Comparison of ENCODE assay signal across 1 cellular context in the genomic region with DNA sequence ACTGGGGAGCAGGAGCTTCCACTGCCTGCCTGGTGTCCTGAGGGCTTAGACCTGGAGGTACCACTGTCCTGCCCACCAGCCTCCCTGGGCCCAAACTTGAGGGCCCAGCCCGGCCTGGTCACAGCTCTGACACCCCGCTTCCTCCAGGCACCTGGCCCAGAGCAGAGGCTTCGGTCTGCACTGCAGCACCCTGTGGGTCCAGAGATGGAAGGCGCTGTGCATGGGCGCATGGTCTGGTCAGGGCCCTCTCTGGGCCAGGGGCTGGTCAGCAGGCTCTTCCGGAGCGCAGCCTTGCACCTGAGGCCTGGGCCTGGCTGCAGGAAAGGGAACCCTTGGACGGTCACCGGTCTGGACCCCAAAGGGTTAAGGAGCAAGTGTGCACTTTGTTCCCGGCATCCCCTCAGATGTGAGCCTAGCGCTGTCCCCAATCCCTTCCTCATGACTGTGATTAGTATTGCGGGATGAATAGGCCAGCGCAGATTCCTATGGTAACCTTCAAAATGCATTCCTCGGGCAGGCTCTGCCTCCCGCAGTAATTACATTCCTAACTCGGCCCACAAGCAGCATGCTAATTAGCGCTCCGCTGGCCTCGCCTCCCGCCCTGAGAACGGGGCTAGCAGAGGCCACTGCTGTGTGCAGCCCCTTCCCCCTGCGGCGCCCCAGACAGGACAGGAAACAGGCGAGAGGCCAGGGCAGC.
TF ChIP-seq lines count a peak whose summit lies in the region.

No MANE protein-coding gene starts in this region.

TF ChIP-seq in HepG2, 621 proteins besides CTCF, POLR2A, EP300 and RAD21 (continues in another document):
- TF ChIP-seq ZFP36 (IDR thresholded peaks at IDR 0.05; ENCODE audit: borderline replicate concordance, low read depth, low read length, partially characterized antibody) (no peak), ZNF652 (CRISPR knock-in tag; IDR thresholded peaks at IDR 0.05; ENCODE audit: borderline replicate concordance, low read depth) (peak; percentile 81), CBX2 (IDR thresholded peaks at IDR 0.05; ENCODE audit: low read depth, low read length) (no peak), CBX2 (CRISPR knock-in tag; IDR thresholded peaks at IDR 0.05; ENCODE audit: low read depth) (no peak), ZNF674 (CRISPR knock-in tag; IDR thresholded peaks at IDR 0.05; ENCODE audit: low read depth) (no peak), SMYD3 (CRISPR knock-in tag; IDR thresholded peaks at IDR 0.05) (no peak), ZNF777 (CRISPR knock-in tag; IDR thresholded peaks at IDR 0.05) (no peak), ZFAT (CRISPR knock-in tag; conservative IDR thresholded peaks at IDR 0.05) (no peak), CBX5 (CRISPR knock-in tag; IDR thresholded peaks at IDR 0.05; ENCODE audit: borderline replicate concordance) (no peak), HNF4A (CRISPR knock-in tag; IDR thresholded peaks at IDR 0.05) (peak; percentile 32), U2AF2 (IDR thresholded peaks at IDR 0.05; ENCODE audit: low read depth, low read length) (no peak), EZH2 (conservative IDR thresholded peaks at IDR 0.05; ENCODE audit: low read depth, low read length) (no peak), LCORL (IDR thresholded peaks at IDR 0.05) (no peak), LCORL (CRISPR knock-in tag; IDR thresholded peaks at IDR 0.05) (no peak), GATAD1 (CRISPR knock-in tag; IDR thresholded peaks at IDR 0.05) (no peak), ZFY (CRISPR knock-in tag; IDR thresholded peaks at IDR 0.05) (0 out of 2 replicates have a peak, but pooled peaks have one; percentile 20)
- TF ChIP-seq, protein P1, sequence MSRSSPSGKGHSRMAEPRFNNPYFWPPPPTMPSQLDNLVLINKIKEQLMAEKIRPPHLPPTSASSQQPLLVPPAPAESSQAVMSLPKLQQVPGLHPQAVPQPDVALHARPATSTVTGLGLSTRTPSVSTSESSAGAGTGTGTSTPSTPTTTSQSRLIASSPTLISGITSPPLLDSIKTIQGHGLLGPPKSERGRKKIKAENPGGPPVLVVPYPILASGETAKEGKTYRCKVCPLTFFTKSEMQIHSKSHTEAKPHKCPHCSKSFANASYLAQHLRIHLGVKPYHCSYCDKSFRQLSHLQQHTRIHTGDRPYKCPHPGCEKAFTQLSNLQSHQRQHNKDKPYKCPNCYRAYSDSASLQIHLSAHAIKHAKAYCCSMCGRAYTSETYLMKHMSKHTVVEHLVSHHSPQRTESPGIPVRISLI (CRISPR knock-in tag; IDR thresholded peaks at IDR 0.05; ENCODE audit: borderline replicate concordance) = no peak
- TF ChIP-seq, protein P2, sequence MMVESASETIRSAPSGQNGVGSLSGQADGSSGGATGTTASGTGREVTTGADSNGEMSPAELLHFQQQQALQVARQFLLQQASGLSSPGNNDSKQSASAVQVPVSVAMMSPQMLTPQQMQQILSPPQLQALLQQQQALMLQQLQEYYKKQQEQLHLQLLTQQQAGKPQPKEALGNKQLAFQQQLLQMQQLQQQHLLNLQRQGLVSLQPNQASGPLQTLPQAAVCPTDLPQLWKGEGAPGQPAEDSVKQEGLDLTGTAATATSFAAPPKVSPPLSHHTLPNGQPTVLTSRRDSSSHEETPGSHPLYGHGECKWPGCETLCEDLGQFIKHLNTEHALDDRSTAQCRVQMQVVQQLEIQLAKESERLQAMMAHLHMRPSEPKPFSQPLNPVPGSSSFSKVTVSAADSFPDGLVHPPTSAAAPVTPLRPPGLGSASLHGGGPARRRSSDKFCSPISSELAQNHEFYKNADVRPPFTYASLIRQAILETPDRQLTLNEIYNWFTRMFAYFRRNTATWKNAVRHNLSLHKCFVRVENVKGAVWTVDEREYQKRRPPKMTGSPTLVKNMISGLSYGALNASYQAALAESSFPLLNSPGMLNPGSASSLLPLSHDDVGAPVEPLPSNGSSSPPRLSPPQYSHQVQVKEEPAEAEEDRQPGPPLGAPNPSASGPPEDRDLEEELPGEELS (CRISPR knock-in tag; IDR thresholded peaks at IDR 0.05) = no peak
- TF ChIP-seq, protein P3, sequence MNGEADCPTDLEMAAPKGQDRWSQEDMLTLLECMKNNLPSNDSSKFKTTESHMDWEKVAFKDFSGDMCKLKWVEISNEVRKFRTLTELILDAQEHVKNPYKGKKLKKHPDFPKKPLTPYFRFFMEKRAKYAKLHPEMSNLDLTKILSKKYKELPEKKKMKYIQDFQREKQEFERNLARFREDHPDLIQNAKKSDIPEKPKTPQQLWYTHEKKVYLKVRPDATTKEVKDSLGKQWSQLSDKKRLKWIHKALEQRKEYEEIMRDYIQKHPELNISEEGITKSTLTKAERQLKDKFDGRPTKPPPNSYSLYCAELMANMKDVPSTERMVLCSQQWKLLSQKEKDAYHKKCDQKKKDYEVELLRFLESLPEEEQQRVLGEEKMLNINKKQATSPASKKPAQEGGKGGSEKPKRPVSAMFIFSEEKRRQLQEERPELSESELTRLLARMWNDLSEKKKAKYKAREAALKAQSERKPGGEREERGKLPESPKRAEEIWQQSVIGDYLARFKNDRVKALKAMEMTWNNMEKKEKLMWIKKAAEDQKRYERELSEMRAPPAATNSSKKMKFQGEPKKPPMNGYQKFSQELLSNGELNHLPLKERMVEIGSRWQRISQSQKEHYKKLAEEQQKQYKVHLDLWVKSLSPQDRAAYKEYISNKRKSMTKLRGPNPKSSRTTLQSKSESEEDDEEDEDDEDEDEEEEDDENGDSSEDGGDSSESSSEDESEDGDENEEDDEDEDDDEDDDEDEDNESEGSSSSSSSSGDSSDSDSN (CRISPR knock-in tag; IDR thresholded peaks at IDR 0.05) = no peak
- TF ChIP-seq, protein P4, sequence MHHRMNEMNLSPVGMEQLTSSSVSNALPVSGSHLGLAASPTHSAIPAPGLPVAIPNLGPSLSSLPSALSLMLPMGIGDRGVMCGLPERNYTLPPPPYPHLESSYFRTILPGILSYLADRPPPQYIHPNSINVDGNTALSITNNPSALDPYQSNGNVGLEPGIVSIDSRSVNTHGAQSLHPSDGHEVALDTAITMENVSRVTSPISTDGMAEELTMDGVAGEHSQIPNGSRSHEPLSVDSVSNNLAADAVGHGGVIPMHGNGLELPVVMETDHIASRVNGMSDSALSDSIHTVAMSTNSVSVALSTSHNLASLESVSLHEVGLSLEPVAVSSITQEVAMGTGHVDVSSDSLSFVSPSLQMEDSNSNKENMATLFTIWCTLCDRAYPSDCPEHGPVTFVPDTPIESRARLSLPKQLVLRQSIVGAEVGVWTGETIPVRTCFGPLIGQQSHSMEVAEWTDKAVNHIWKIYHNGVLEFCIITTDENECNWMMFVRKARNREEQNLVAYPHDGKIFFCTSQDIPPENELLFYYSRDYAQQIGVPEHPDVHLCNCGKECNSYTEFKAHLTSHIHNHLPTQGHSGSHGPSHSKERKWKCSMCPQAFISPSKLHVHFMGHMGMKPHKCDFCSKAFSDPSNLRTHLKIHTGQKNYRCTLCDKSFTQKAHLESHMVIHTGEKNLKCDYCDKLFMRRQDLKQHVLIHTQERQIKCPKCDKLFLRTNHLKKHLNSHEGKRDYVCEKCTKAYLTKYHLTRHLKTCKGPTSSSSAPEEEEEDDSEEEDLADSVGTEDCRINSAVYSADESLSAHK (CRISPR knock-in tag; IDR thresholded peaks at IDR 0.05; ENCODE audit: borderline replicate concordance) = no peak
- TF ChIP-seq, protein P5, sequence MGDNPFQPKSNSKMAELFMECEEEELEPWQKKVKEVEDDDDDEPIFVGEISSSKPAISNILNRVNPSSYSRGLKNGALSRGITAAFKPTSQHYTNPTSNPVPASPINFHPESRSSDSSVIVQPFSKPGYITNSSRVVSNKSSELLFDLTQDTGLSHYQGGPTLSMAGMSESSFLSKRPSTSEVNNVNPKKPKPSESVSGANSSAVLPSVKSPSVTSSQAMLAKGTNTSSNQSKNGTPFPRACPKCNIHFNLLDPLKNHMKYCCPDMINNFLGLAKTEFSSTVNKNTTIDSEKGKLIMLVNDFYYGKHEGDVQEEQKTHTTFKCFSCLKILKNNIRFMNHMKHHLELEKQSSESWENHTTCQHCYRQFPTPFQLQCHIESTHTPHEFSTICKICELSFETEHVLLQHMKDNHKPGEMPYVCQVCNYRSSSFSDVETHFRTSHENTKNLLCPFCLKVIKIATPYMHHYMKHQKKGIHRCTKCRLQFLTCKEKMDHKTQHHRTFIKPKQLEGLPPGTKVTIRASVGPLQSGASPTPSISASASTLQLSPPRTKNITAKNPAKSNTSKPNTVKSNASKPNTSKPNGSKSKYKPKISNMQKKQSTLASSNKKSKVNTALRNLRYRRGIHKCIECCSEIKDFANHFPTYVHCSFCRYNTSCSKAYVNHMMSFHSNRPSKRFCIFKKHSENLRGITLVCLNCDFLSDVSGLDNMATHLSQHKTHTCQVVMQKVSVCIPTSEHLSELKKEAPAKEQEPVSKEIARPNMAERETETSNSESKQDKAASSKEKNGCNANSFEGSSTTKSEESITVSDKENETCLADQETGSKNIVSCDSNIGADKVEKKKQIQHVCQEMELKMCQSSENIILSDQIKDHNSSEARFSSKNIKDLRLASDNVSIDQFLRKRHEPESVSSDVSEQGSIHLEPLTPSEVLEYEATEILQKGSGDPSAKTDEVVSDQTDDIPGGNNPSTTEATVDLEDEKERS (CRISPR knock-in tag; IDR thresholded peaks at IDR 0.05) = no peak
- TF ChIP-seq, protein P6, sequence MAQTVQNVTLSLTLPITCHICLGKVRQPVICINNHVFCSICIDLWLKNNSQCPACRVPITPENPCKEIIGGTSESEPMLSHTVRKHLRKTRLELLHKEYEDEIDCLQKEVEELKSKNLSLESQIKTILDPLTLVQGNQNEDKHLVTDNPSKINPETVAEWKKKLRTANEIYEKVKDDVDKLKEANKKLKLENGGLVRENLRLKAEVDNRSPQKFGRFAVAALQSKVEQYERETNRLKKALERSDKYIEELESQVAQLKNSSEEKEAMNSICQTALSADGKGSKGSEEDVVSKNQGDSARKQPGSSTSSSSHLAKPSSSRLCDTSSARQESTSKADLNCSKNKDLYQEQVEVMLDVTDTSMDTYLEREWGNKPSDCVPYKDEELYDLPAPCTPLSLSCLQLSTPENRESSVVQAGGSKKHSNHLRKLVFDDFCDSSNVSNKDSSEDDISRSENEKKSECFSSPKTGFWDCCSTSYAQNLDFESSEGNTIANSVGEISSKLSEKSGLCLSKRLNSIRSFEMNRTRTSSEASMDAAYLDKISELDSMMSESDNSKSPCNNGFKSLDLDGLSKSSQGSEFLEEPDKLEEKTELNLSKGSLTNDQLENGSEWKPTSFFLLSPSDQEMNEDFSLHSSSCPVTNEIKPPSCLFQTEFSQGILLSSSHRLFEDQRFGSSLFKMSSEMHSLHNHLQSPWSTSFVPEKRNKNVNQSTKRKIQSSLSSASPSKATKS (CRISPR knock-in tag; IDR thresholded peaks at IDR 0.05) = no peak
- TF ChIP-seq, protein P7, sequence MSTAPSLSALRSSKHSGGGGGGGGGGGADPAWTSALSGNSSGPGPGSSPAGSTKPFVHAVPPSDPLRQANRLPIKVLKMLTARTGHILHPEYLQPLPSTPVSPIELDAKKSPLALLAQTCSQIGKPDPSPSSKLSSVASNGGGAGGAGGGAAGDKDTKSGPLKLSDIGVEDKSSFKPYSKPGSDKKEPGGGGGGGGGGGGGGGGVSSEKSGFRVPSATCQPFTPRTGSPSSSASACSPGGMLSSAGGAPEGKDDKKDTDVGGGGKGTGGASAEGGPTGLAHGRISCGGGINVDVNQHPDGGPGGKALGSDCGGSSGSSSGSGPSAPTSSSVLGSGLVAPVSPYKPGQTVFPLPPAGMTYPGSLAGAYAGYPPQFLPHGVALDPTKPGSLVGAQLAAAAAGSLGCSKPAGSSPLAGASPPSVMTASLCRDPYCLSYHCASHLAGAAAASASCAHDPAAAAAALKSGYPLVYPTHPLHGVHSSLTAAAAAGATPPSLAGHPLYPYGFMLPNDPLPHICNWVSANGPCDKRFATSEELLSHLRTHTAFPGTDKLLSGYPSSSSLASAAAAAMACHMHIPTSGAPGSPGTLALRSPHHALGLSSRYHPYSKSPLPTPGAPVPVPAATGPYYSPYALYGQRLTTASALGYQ (CRISPR knock-in tag; IDR thresholded peaks at IDR 0.05) = no peak
- TF ChIP-seq, protein P8, sequence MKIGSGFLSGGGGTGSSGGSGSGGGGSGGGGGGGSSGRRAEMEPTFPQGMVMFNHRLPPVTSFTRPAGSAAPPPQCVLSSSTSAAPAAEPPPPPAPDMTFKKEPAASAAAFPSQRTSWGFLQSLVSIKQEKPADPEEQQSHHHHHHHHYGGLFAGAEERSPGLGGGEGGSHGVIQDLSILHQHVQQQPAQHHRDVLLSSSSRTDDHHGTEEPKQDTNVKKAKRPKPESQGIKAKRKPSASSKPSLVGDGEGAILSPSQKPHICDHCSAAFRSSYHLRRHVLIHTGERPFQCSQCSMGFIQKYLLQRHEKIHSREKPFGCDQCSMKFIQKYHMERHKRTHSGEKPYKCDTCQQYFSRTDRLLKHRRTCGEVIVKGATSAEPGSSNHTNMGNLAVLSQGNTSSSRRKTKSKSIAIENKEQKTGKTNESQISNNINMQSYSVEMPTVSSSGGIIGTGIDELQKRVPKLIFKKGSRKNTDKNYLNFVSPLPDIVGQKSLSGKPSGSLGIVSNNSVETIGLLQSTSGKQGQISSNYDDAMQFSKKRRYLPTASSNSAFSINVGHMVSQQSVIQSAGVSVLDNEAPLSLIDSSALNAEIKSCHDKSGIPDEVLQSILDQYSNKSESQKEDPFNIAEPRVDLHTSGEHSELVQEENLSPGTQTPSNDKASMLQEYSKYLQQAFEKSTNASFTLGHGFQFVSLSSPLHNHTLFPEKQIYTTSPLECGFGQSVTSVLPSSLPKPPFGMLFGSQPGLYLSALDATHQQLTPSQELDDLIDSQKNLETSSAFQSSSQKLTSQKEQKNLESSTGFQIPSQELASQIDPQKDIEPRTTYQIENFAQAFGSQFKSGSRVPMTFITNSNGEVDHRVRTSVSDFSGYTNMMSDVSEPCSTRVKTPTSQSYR (CRISPR knock-in tag; IDR thresholded peaks at IDR 0.05; ENCODE audit: borderline replicate concordance) = no peak
- TF ChIP-seq, protein P9, sequence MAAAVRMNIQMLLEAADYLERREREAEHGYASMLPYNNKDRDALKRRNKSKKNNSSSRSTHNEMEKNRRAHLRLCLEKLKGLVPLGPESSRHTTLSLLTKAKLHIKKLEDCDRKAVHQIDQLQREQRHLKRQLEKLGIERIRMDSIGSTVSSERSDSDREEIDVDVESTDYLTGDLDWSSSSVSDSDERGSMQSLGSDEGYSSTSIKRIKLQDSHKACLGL (CRISPR knock-in tag; IDR thresholded peaks at IDR 0.05) = no peak
- TF ChIP-seq, protein P10, sequence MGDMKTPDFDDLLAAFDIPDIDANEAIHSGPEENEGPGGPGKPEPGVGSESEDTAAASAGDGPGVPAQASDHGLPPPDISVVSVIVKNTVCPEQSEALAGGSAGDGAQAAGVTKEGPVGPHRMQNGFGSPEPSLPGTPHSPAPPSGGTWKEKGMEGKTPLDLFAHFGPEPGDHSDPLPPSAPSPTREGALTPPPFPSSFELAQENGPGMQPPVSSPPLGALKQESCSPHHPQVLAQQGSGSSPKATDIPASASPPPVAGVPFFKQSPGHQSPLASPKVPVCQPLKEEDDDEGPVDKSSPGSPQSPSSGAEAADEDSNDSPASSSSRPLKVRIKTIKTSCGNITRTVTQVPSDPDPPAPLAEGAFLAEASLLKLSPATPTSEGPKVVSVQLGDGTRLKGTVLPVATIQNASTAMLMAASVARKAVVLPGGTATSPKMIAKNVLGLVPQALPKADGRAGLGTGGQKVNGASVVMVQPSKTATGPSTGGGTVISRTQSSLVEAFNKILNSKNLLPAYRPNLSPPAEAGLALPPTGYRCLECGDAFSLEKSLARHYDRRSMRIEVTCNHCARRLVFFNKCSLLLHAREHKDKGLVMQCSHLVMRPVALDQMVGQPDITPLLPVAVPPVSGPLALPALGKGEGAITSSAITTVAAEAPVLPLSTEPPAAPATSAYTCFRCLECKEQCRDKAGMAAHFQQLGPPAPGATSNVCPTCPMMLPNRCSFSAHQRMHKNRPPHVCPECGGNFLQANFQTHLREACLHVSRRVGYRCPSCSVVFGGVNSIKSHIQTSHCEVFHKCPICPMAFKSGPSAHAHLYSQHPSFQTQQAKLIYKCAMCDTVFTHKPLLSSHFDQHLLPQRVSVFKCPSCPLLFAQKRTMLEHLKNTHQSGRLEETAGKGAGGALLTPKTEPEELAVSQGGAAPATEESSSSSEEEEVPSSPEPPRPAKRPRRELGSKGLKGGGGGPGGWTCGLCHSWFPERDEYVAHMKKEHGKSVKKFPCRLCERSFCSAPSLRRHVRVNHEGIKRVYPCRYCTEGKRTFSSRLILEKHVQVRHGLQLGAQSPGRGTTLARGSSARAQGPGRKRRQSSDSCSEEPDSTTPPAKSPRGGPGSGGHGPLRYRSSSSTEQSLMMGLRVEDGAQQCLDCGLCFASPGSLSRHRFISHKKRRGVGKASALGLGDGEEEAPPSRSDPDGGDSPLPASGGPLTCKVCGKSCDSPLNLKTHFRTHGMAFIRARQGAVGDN (CRISPR knock-in tag; IDR thresholded peaks at IDR 0.05) = peak; percentile 49
